In the genomic region with DNA sequence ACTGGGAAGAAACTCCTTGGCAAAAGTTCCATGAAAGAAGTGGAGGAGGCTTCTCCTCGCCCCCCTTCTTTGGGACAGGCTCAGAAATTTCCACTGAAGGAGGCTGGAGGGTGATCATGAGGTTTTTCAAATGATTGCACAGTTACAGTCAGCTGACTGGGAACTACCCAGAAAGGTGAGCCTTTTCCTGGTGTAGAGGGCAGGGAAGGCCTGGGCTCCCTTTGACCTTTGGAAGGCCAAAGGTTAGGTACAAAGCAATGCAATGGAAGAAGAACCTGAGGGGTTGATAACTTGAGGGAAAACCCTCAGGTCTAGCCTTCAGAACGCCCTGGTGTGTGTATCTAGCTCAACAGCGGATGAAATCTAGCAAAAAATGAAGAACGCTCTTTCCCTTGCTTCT, we compare ENCODE assay signal across 30 cellular contexts. TPM values are rescaled to one million over a fixed set of nuclear protein-coding genes. Genes with fewer than 3 reads are reported as not detected.
"Had no signal": no experiment of that assay in that cellular context is flagged by ENCODE, and none has a peak within 500 bp of the region (broad histone marks: within the 10 kb centered on the region; RNA-seq: fewer than 3 reads in every experiment).

No MANE protein-coding gene starts in this region.

- ATAC-seq: left lung had no signal

- H3K27me3 Mint-ChIP-seq: activated CD4-positive, alpha-beta memory T cell treated with anti-CD3 and anti-CD28 coated beads, Interleukin-2, amount 10 ng/mL, durations not matched to agents 7 days and 5 days; activated CD4-positive, alpha-beta T cell treated with anti-CD3 and anti-CD28 coated beads, Interleukin-2, amount 10 ng/mL, durations not matched to agents 7 days and 5 days; naive B cell had no signal

- DNase-seq: activated CD4-positive, alpha-beta memory T cell treated with anti-CD3 and anti-CD28 coated beads, Interleukin-2, amount 10 ng/mL, durations not matched to agents 7 days and 5 days; activated CD4-positive, alpha-beta T cell treated with anti-CD3 and anti-CD28 coated beads for 1 hour; activated CD4-positive, alpha-beta T cell treated with anti-CD3 and anti-CD28 coated beads, Interleukin-2, amount 10 ng/mL, durations not matched to agents 7 days and 5 days; activated naive CD4-positive, alpha-beta T cell treated with Interleukin-2 at 50 U/mL for 16 hours; activated T-cell treated with anti-CD3 and anti-CD28 coated beads, Interleukin-2, amount 50 U/mL, for 48 hours; amniotic stem cell; brain microvascular endothelial cell; central memory CD4-positive, alpha-beta T cell; hypothalamus; immature natural killer cell; kidney; left lung; naive B cell; nephron progenitor cell; sigmoid colon; stimulated activated CD4-positive, alpha-beta T cell treated with anti-CD3 and anti-CD28 coated beads, Interleukin-1b, Interleukin-23, amount 100 ng/mL, for 48 hours; stimulated activated CD4-positive, alpha-beta T cell treated with anti-CD3 and anti-CD28 coated beads, Interleukin-4, amount 100 ng/mL, for 4 hours; stimulated activated CD8-positive, alpha-beta memory T cell treated with anti-CD3 and anti-CD28 coated beads, Interleukin-4, amount 100 ng/mL, for 48 hours; stimulated activated naive CD4-positive, alpha-beta T cell; T-helper 2 cell had no signal

- H3K4me3 Mint-ChIP-seq: activated CD4-positive, alpha-beta memory T cell treated with anti-CD3 and anti-CD28 coated beads, Interleukin-2, amount 10 ng/mL, durations not matched to agents 7 days and 5 days; activated CD4-positive, alpha-beta T cell treated with anti-CD3 and anti-CD28 coated beads, Interleukin-2, amount 10 ng/mL, durations not matched to agents 7 days and 5 days; immature natural killer cell; naive B cell; nephron progenitor cell had no signal

- H3K4me1 Mint-ChIP-seq: immature natural killer cell, naive B cell had no signal

- FAIRE-seq: astrocyte, endothelial cell of umbilical vein, kidney had no signal

- H3K27ac Mint-ChIP-seq: activated CD4-positive, alpha-beta memory T cell treated with anti-CD3 and anti-CD28 coated beads, Interleukin-2, amount 10 ng/mL, durations not matched to agents 7 days and 5 days; activated CD4-positive, alpha-beta T cell treated with anti-CD3 and anti-CD28 coated beads, Interleukin-2, amount 10 ng/mL, durations not matched to agents 7 days and 5 days; immature natural killer cell; nephron progenitor cell had no signal

- H3K9me3 ChIP-seq: gastroesophageal sphincter, left lung, neutrophil, sigmoid colon, thoracic aorta, vagina had no signal

- H3K27me3 ChIP-seq: brain microvascular endothelial cell, gastroesophageal sphincter, left lung, neutrophil, sigmoid colon, vagina had no signal

- H3K36me3 ChIP-seq: neutrophil had no signal

- H3K4me3 ChIP-seq: gastroesophageal sphincter, left lung, sigmoid colon, smooth muscle cell, thoracic aorta, vagina had no signal

- H3K27ac ChIP-seq: brain microvascular endothelial cell, left lung, neutrophil, sigmoid colon, thoracic aorta, vagina had no signal

- H3K9me3 Mint-ChIP-seq: activated CD4-positive, alpha-beta memory T cell treated with anti-CD3 and anti-CD28 coated beads, Interleukin-2, amount 10 ng/mL, durations not matched to agents 7 days and 5 days; activated CD4-positive, alpha-beta T cell treated with anti-CD3 and anti-CD28 coated beads, Interleukin-2, amount 10 ng/mL, durations not matched to agents 7 days and 5 days; immature natural killer cell; naive B cell; nephron progenitor cell had no signal

RNA-seq across cellular contexts. Expression of gene SLC15A1, which starts 50.1 kb away (rescaled TPM):
- total RNA-seq: activated CD4-positive, alpha-beta memory T cell treated with anti-CD3 and anti-CD28 coated beads, Interleukin-2, amount 10 ng/mL, durations not matched to agents 7 days and 5 days; activated CD4-positive, alpha-beta T cell treated with anti-CD3 and anti-CD28 coated beads, Interleukin-2, amount 10 ng/mL, durations not matched to agents 7 days and 5 days; astrocyte; endothelial cell of umbilical vein; fibroblast of lung; fibroblast of villous mesenchyme; left lung; lung microvascular endothelial cell; thoracic aorta had no signal
